8 cellular contexts compared by ENCODE assay signal in genomic region chr10:86535057-86535882, GRCh38. TPM values are rescaled to one million over a fixed set of nuclear protein-coding genes. Genes with fewer than 3 reads are reported as not detected.
DNase-seq lines count a peak whose midpoint lies in the region; ATAC-seq and TF ChIP-seq lines count a peak whose summit lies in the region.

No MANE protein-coding gene starts in this region.

- peak overlapping the region; percentile 59 for H3K27ac Mint-ChIP-seq in T-helper 17 cell
- peak overlapping the region; percentile 51 for H3K27ac Mint-ChIP-seq in stimulated activated naive B cell treated with anti-CD40 and anti-IgM and Interleukin-4, amounts not matched to agents 10 μg/mL and 1 μg/mL and 100 μg/mL, for 72 hours

- H3K4me1 ChIP-seq in right lobe of liver = peaks cover 0 to 8% (median 0%) of the 10 kb centered on the region in 4 donors

- H3K4me1 Mint-ChIP-seq in T-helper 17 cell = peaks cover 13% of the 10 kb centered on the region
- peaks cover 13 to 17% of the 10 kb centered on the region in 2 donors for H3K4me1 Mint-ChIP-seq in stimulated activated naive B cell treated with anti-CD40 and anti-IgM and Interleukin-4, amounts not matched to agents 10 μg/mL and 1 μg/mL and 100 μg/mL, for 72 hours

- ATAC-seq in GM21526 (IDR thresholded peaks at IDR 0.05; ENCODE audit: low FRiP score, unreplicated experiment) (peak; percentile 43), T-helper 17 cell (peak; percentile 69), right lobe of liver (peak; percentile 95 to 98 (median 96))
- ATAC-seq in stimulated activated naive B cell treated with anti-CD40 and anti-IgM and Interleukin-4, amounts not matched to agents 10 μg/mL and 1 μg/mL and 100 μg/mL, for 72 hours (replicated peaks) = peak; percentile 77 to 78

- H3K9me3 Mint-ChIP-seq in stimulated activated naive B cell treated with anti-CD40 and anti-IgM and Interleukin-4, amounts not matched to agents 10 μg/mL and 1 μg/mL and 100 μg/mL, for 72 hours = peaks cover 4% of the 10 kb centered on the region in 2 donors

- H3K9me3 ChIP-seq in T-helper 17 cell (ENCODE audit: control insufficient read depth, low read length, poor library complexity, severe bottlenecking) (no peaks in the 10 kb centered on the region), right lobe of liver (no peaks in the 10 kb centered on the region)

- H3K4me3 Mint-ChIP-seq in T-helper 17 cell = peak overlapping the region; percentile 83
- H3K4me3 Mint-ChIP-seq in stimulated activated naive B cell treated with anti-CD40 and anti-IgM and Interleukin-4, amounts not matched to agents 10 μg/mL and 1 μg/mL and 100 μg/mL, for 72 hours = peak overlapping the region; percentile 77 to 80

- H3K27ac ChIP-seq in right lobe of liver = peak overlapping the region; percentile 60 to 64 (median 61)

- H3K4me3 ChIP-seq in AG09309 (ENCODE audit: control insufficient read depth, low read depth, low read length) = peak overlapping the region; percentile 54
- H3K4me3 ChIP-seq in right lobe of liver = peak overlapping the region; percentile 42 to 59 (median 56)

- H3K27me3 Mint-ChIP-seq in T-helper 17 cell = no peaks in the 10 kb centered on the region
- H3K27me3 Mint-ChIP-seq in stimulated activated naive B cell treated with anti-CD40 and anti-IgM and Interleukin-4, amounts not matched to agents 10 μg/mL and 1 μg/mL and 100 μg/mL, for 72 hours = peaks cover 18 to 53% of the 10 kb centered on the region in 2 donors

- no peaks in the 10 kb centered on the region for H3K36me3 ChIP-seq in right lobe of liver

- 18% methylated on average over 15 of the region's 49 CpGs for WGBS in right lobe of liver (ENCODE audit: insufficient coverage, low coverage, low lambda C conversion rate, missing lambda C conversion rate)

- TF ChIP-seq CTCF in AG09309 (IDR thresholded peaks at IDR 0.05; ENCODE audit: control insufficient read depth, insufficient read depth, low read depth, low read length, missing control alignments) (no peak), right lobe of liver (IDR thresholded peaks at IDR 0.05) (no peak)

- intact Hi-C loops in right lobe of liver (cut with DNase I) = loop anchor here in 1 of 2 donors (10.0 kb wide), 1 partner anchor 140 kb away; no protein-coding TSS in a partner anchor

- peak; percentile 34 for TF ChIP-seq POLR2A in right lobe of liver (IDR thresholded peaks at IDR 0.05)

- DNase-seq in AG09309 (ENCODE audit: low read depth) (no peak), T-helper 17 cell (peak; percentile 25 to 50 (median 44)), dermis blood vessel endothelial cell (peak; percentile 11), right lobe of liver (peak; percentile 94 to 97 (median 96)), NCI-H1930 (lab: John Stamatoyannopoulos, UW) (no peak), GF-D8 (lab: John Stamatoyannopoulos, UW) (no peak)
- DNase-seq in stimulated activated naive B cell treated with anti-CD40 and anti-IgM and Interleukin-4, amounts not matched to agents 10 μg/mL and 1 μg/mL and 100 μg/mL, for 72 hours = peak; percentile 28

- no peaks in the 10 kb centered on the region for H3K27me3 ChIP-seq in right lobe of liver

- H3K36me3 Mint-ChIP-seq in T-helper 17 cell (ENCODE audit: low read depth) = no peaks in the 10 kb centered on the region
- H3K36me3 Mint-ChIP-seq in stimulated activated naive B cell treated with anti-CD40 and anti-IgM and Interleukin-4, amounts not matched to agents 10 μg/mL and 1 μg/mL and 100 μg/mL, for 72 hours = peaks cover 4 to 6% of the 10 kb centered on the region in 2 donors

RNA-seq across cellular contexts. Expression of gene WAPL, which starts 13.7 kb away (rescaled TPM):
- 10 to 100 TPM; 42.9 to 43.0 TPM for total RNA-seq in T-helper 17 cell
- 46.5 and 62.3 TPM in 2 replicates for total RNA-seq in dermis blood vessel endothelial cell
- total RNA-seq in right lobe of liver = 10 to 100 TPM; 13.4 to 21.3 (median 18.8) TPM

Comparison
In these comparisons a context has a peak if more than half of its experiments do, and no peak if none do; other contexts are left out.
1. DNase-seq: peak in T-helper 17 cell (3 of 3), dermis blood vessel endothelial cell (single experiment), right lobe of liver (3 of 3) and stimulated activated naive B cell treated with anti-CD40 and anti-IgM and Interleukin-4, amounts not matched to agents 10 μg/mL and 1 μg/mL and 100 μg/mL, for 72 hours (single experiment); none in AG09309 (single experiment), NCI-H1930 (0 of 2) and GF-D8 (single experiment).
2. ATAC-seq: peak in every context shown above with its lines; median percentile 96 in right lobe of liver; 78 in stimulated activated naive B cell treated with anti-CD40 and anti-IgM and Interleukin-4, amounts not matched to agents 10 μg/mL and 1 μg/mL and 100 μg/mL, for 72 hours; 69 in T-helper 17 cell; 43 in GM21526.